ENCODE assay signal across 11 cellular contexts in the genomic region with DNA sequence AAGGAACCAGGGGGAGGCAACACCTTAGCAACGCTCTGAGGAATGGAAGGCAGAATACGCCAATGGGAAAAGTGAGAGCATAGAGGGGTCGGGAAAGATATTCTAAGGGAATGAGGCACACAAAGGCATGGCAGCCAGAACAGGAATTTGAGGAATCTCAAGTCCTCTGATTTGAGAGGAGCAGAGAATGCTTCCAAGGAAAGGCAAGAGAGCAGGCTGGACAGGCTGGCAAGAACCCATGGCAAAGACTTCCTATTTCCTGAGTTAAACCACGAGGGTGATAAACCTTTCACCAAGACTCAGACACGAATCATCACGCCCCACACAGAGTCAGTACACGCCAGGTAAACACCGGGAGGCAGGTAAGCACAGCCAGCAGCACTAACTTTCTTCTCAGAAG.
A peak's percentile ranks its signal among the peaks of the same experiment; 100 is the strongest.
DNase-seq lines count a peak whose midpoint lies in the region; ATAC-seq, FAIRE-seq and TF ChIP-seq lines count a peak whose summit lies in the region.
"Had no signal": no experiment of that assay in that cellular context is flagged by ENCODE, and none has a peak within 500 bp of the region (broad histone marks: within the 10 kb centered on the region; RNA-seq: fewer than 3 reads in every experiment).

No MANE protein-coding gene starts in this region.

- H3K27me3 Mint-ChIP-seq in MCF 10A (ENCODE audit: insufficient read depth, unreplicated experiment): no peaks in the 10 kb centered on the region

- no peaks in the 10 kb centered on the region for H3K9me3 Mint-ChIP-seq in MCF 10A (ENCODE audit: unreplicated experiment)

- FAIRE-seq in K562 (lab: Jason Lieb, UNC): no peak
- FAIRE-seq: A204.1 had no signal

- no peak overlapping the region; a peak in 1 of 4 replicates for H3K9ac ChIP-seq in K562 (ENCODE audit: insufficient read depth in 1 of 2, low read depth in 2 of 2, low read length in 2 of 2)

- H3K4me1 ChIP-seq in breast epithelium: no peaks in the 10 kb centered on the region
- no peaks in the 10 kb centered on the region; a peak in 3 of 5 replicates for H3K4me1 ChIP-seq in K562 (replicated peaks in 1 of 2; ENCODE audit: control insufficient read depth in 2 of 2, insufficient read depth in 2 of 2, low read length in 2 of 2)
- H3K4me1 ChIP-seq in transverse colon: peaks cover 6 to 45% (median 22%) of the 10 kb centered on the region in 4 donors
- H3K4me1 ChIP-seq in uterus: no peaks in the 10 kb centered on the region

- peak overlapping the region; percentile 12 for H3K4me3 Mint-ChIP-seq in MCF 10A (ENCODE audit: unreplicated experiment)

- intact Hi-C loops in MCF 10A (cut with micrococcal nuclease) (no loop called here), breast epithelium (cut with DNase I; ENCODE audit: low total_unique reads) (no loop called here), K562 (cut with micrococcal nuclease) (no loop called here), transverse colon (cut with DNase I; ENCODE audit: low total_unique reads) (no loop called here), uterus (cut with DNase I; ENCODE audit: low total_unique reads) (no loop called here)

- peaks cover 61% of the 10 kb centered on the region for H3K4me1 Mint-ChIP-seq in MCF 10A (ENCODE audit: insufficient read depth, unreplicated experiment)

- H4K20me1 ChIP-seq in K562 (replicated peaks; ENCODE audit: control insufficient read depth, insufficient read depth, low read length): peaks cover 4% of the 10 kb centered on the region; the same call in 1 of the 2 replicates

- peaks cover 68% of the 10 kb centered on the region for H3K79me2 ChIP-seq in K562 (ENCODE audit: control insufficient read depth, insufficient read depth, low read length)

- H3K27ac ChIP-seq in breast epithelium: no peak overlapping the region
- H3K27ac ChIP-seq in K562 (ENCODE audit: extremely low read depth, low read depth, low read length): no peak overlapping the region
- peak overlapping the region in 1 of 4 donors; percentile 3 for H3K27ac ChIP-seq in transverse colon
- H3K27ac ChIP-seq in uterus: no peak overlapping the region
- H3K27ac ChIP-seq: coronary artery had no signal

- TF ChIP-seq POLR2A in breast epithelium (IDR thresholded peaks at IDR 0.05) (no peak), K562 (conservative IDR thresholded peaks at IDR 0.05) (no peak), transverse colon (IDR thresholded peaks at IDR 0.05) (no peak), uterus (IDR thresholded peaks at IDR 0.05) (no peak)

- TF ChIP-seq CTCF in MCF 10A (IDR thresholded peaks at IDR 0.05; ENCODE audit: unreplicated experiment) (no peak), breast epithelium (IDR thresholded peaks at IDR 0.05) (no peak), K562 (IDR thresholded peaks at IDR 0.05 in 2 of 3, conservative IDR thresholded peaks at IDR 0.05 in 1 of 3; ENCODE audit: insufficient read depth in 2 of 3, low read depth in 1 of 3, low read length in 3 of 3) (no peak), transverse colon (IDR thresholded peaks at IDR 0.05) (no peak), uterus (IDR thresholded peaks at IDR 0.05) (no peak)

- DNase-seq in MCF 10A (ENCODE audit: unreplicated experiment): no peak
- DNase-seq in breast epithelium (ENCODE audit: low spot score in 2 of 2): no peak
- no peak for DNase-seq in K562 (ENCODE audit: extremely low read depth in 1 of 4, low spot score in 3 of 4)
- DNase-seq in islet precursor cell: peak; percentile 89
- DNase-seq in transverse colon: peak; percentile 17
- DNase-seq in uterus: no peak
- no peak for DNase-seq in cerebellum (ENCODE audit: low spot score)
- DNase-seq: NCI-H2029 had no signal

- CTCF ChIA-PET in MCF 10A (lab: Yijun Ruan, JAX) (interaction anchor here (0.7 to 1.0 kb wide), 2 partner anchors 55 to 447 kb away, joined by 4 to 6 read pairs; no protein-coding TSS in a partner anchor), K562 (lab: Yijun Ruan, JAX; ENCODE audit: low intra/inter-chr PET ratio) (no interaction called here)

- no peak for TF ChIP-seq RAD21 in K562 (CRISPR knock-in tag; conservative IDR thresholded peaks at IDR 0.05 in 1 of 2, IDR thresholded peaks at IDR 0.05 in 1 of 2)

- peak overlapping the region; percentile 96 for H3K27ac Mint-ChIP-seq in MCF 10A (ENCODE audit: low read depth, unreplicated experiment)

- in situ Hi-C loops in K562 (cut with MboI) (no loop called here), transverse colon (cut with MboI; ENCODE audit: low pct_ligation_motif_present in 1 of 4, low pct_unique_long_range_greater_than_20kb in 1 of 4, low sequenced_read_pairs in 3 of 4) (no loop called here)

- H3K4me3 ChIP-seq in breast epithelium (no peak overlapping the region), K562 (no peak overlapping the region), transverse colon (no peak overlapping the region), uterus (no peak overlapping the region)
- H3K4me3 ChIP-seq: coronary artery had no signal

- WGBS in K562 (ENCODE audit: insufficient coverage, low coverage, missing lambda C conversion rate): 57% methylated on average over 8 of the region's 8 CpGs
- 53 to 58% methylated on average over 7 to 8 of the region's 8 CpGs for WGBS in transverse colon (ENCODE audit: low coverage in 1 of 2), 2 donors

- H3K4me2 ChIP-seq in K562 (ENCODE audit: insufficient read depth, low read length): no peak overlapping the region

- POLR2A ChIA-PET in MCF 10A (lab: Yijun Ruan, JAX): interaction anchor here (0.6 to 8.3 kb wide), 4 partner anchors 16 to 303 kb away, joined by 3 to 105 read pairs (median 3); no protein-coding TSS in a partner anchor
- POLR2A ChIA-PET in K562 (lab: Yijun Ruan, JAX): no interaction called here

- H3K36me3 ChIP-seq in breast epithelium (no peaks in the 10 kb centered on the region), K562 (ENCODE audit: control insufficient read depth, insufficient read depth, low read length) (no peaks in the 10 kb centered on the region; the same call in 2 of the 3 replicates), transverse colon (no peaks in the 10 kb centered on the region), uterus (no peaks in the 10 kb centered on the region)

- H3K9me3 ChIP-seq in breast epithelium (no peaks in the 10 kb centered on the region), K562 (replicated peaks; ENCODE audit: control insufficient read depth, insufficient read depth, low read depth, low read length) (no peaks in the 10 kb centered on the region), transverse colon (no peaks in the 10 kb centered on the region), uterus (no peaks in the 10 kb centered on the region)

- no peaks in the 10 kb centered on the region for H3K9me1 ChIP-seq in K562 (ENCODE audit: control insufficient read depth, insufficient read depth, low read length)

- H2AFZ ChIP-seq in K562 (ENCODE audit: low read depth, low read length): no peak overlapping the region

- H3K27me3 ChIP-seq in breast epithelium (no peaks in the 10 kb centered on the region), K562 (ENCODE audit: control insufficient read depth in 2 of 2, insufficient read depth in 2 of 2, low read length in 2 of 2) (no peaks in the 10 kb centered on the region), transverse colon (no peaks in the 10 kb centered on the region), uterus (no peaks in the 10 kb centered on the region)

- BruUV-seq in MCF 10A (replicated peaks; lab: Mats Ljungman, UMichigan): no TSS peak
- no TSS peak for BruUV-seq in K562 (replicated peaks; lab: Mats Ljungman, UMichigan)

- peaks cover 22% of the 10 kb centered on the region for H3K36me3 Mint-ChIP-seq in MCF 10A (ENCODE audit: insufficient read depth, unreplicated experiment)

- no peak for ATAC-seq in K562
- no peak for ATAC-seq in HG02973 (IDR thresholded peaks at IDR 0.05; ENCODE audit: unreplicated experiment)

- TF ChIP-seq EP300 in K562 (IDR thresholded peaks at IDR 0.05; ENCODE audit: low read length) (no peak), transverse colon (IDR thresholded peaks at IDR 0.05; ENCODE audit: low read depth) (no peak)

Comparison
In these comparisons a context has a peak if more than half of its experiments do, and no peak if none do; other contexts are left out.
1. DNase-seq: peak in islet precursor cell (single experiment) and transverse colon (single experiment); none in MCF 10A (single experiment), breast epithelium (0 of 2), K562 (0 of 4), uterus (0 of 2) and cerebellum (single experiment).